In genomic region chr14:95157987-95158712, GRCh38 we compare ENCODE assay signal across 8 cellular contexts. TPM values are rescaled to one million over a fixed set of nuclear protein-coding genes. Genes with fewer than 3 reads are reported as not detected.
DNase-seq lines count a peak whose midpoint lies in the region; ATAC-seq, FAIRE-seq and TF ChIP-seq lines count a peak whose summit lies in the region.

No MANE protein-coding gene starts in this region.

- peak overlapping the region; percentile 97 for H3K27ac Mint-ChIP-seq in activated CD4-positive, alpha-beta memory T cell treated with anti-CD3 and anti-CD28 coated beads for 36 hours

- no peak for TF ChIP-seq EP300 in A549 (IDR thresholded peaks at IDR 0.05)

- peak overlapping the region; percentile 93 for H3K4me2 ChIP-seq in A549

- intact Hi-C loops in activated CD4-positive, alpha-beta memory T cell treated with anti-CD3 and anti-CD28 coated beads for 36 hours (cut with micrococcal nuclease) = loop anchor here (1.0 to 5.0 kb wide), 4 partner anchors 15 to 376 kb away; partner anchors contain the start of genes CLMN and SYNE3

- H3K4me3 ChIP-seq in A549 = peak overlapping the region; percentile 68
- H3K4me3 ChIP-seq in skin epidermis = peak overlapping the region; percentile 46 to 90 (median 73)

- H3K36me3 Mint-ChIP-seq in activated CD4-positive, alpha-beta memory T cell treated with anti-CD3 and anti-CD28 coated beads for 36 hours = peaks cover 6% of the 10 kb centered on the region

- H3K4me1 ChIP-seq in A549 = peaks cover 13% of the 10 kb centered on the region; the same call in 2 of the 3 replicates

- CTCF ChIA-PET in A549 (lab: Yijun Ruan, JAX) = no interaction called here
- CTCF ChIA-PET in activated CD4-positive, alpha-beta memory T cell treated with anti-CD3 and anti-CD28 coated beads for 36 hours (lab: Charles Lee) = no interaction called here

- TF ChIP-seq RAD21 in A549 (conservative IDR thresholded peaks at IDR 0.05 in 1 of 2, IDR thresholded peaks at IDR 0.05 in 1 of 2) = no peak

- no peaks in the 10 kb centered on the region for H3K9me3 ChIP-seq in A549

- H3K9me3 Mint-ChIP-seq in activated CD4-positive, alpha-beta memory T cell treated with anti-CD3 and anti-CD28 coated beads for 36 hours = no peaks in the 10 kb centered on the region

- H3K27ac ChIP-seq in A549 (peak overlapping the region; percentile 89 to 96), skin epidermis (peak overlapping the region; percentile 88 to 99 (median 97))

- WGBS in A549 (ENCODE audit: missing lambda C conversion rate) = 10% methylated on average over 12 of the region's 12 CpGs

- peak overlapping the region; percentile 96 for H3K4me3 Mint-ChIP-seq in activated CD4-positive, alpha-beta memory T cell treated with anti-CD3 and anti-CD28 coated beads for 36 hours

- no peak for TF ChIP-seq CTCF in A549 (IDR thresholded peaks at IDR 0.05)

- peak; percentile 38 to 57 for DNase-seq in A549 (ENCODE audit: low read depth in 1 of 2, low spot score in 1 of 2)
- peak; percentile 32 for DNase-seq in GM12891 (ENCODE audit: insufficient read length, low spot score)
- no peak for DNase-seq in activated CD4-positive, alpha-beta memory T cell treated with anti-CD3 and anti-CD28 coated beads for 36 hours
- DNase-seq in germinal center (ENCODE audit: low spot score) = peak; percentile 78
- DNase-seq in mucosa of gallbladder (ENCODE audit: low spot score) = no peak
- no peak for DNase-seq in activated gamma-delta T cell (lab: John Stamatoyannopoulos, UW)

- TF ChIP-seq POLR2A in A549 (IDR thresholded peaks at IDR 0.05; ENCODE audit: low read length) (no peak), GM12891 (IDR thresholded peaks at IDR 0.05; ENCODE audit: low read depth, low read length) (no peak)

- FAIRE-seq in A549 (lab: Jason Lieb, UNC) (no peak), GM12891 (lab: Jason Lieb, UNC) (peak; percentile 9)

- POLR2A ChIA-PET in A549 (lab: Yijun Ruan, JAX) = interaction anchor here (0.7 to 0.8 kb wide), 2 partner anchors 29 to 177 kb away, joined by 4 read pairs; no protein-coding TSS in a partner anchor
- POLR2A ChIA-PET in activated CD4-positive, alpha-beta memory T cell treated with anti-CD3 and anti-CD28 coated beads for 36 hours (lab: Charles Lee) = interaction anchor here (0.7 kb wide), 1 partner anchor 397 kb away, joined by 3 read pairs; no protein-coding TSS in a partner anchor

- peaks cover 32% of the 10 kb centered on the region for H3K4me1 Mint-ChIP-seq in activated CD4-positive, alpha-beta memory T cell treated with anti-CD3 and anti-CD28 coated beads for 36 hours (ENCODE audit: low read depth)

- H3K27me3 Mint-ChIP-seq in activated CD4-positive, alpha-beta memory T cell treated with anti-CD3 and anti-CD28 coated beads for 36 hours = no peaks in the 10 kb centered on the region

- ATAC-seq in A549 = peak; percentile 41 to 68; a peak in 5 of 6 replicates
- peak; percentile 32 for ATAC-seq in HG03280 (IDR thresholded peaks at IDR 0.05; ENCODE audit: unreplicated experiment)

TF ChIP-seq in A549, 52 proteins besides CTCF, POLR2A, EP300 and RAD21:
- TF ChIP-seq CHD2 (IDR thresholded peaks at IDR 0.05; ENCODE audit: low read length, partially characterized antibody) (no peak), RFX5 (IDR thresholded peaks at IDR 0.05) (no peak), MAX (IDR thresholded peaks at IDR 0.05) (no peak), CBX2 (IDR thresholded peaks at IDR 0.05; ENCODE audit: borderline replicate concordance, low read depth) (no peak), USF2 (IDR thresholded peaks at IDR 0.05) (no peak), RCOR1 (IDR thresholded peaks at IDR 0.05; ENCODE audit: low read depth, low read length) (no peak), HOXB13 (CRISPR knock-in tag; IDR thresholded peaks at IDR 0.05; ENCODE audit: low read depth) (no peak), TFCP2L1 (CRISPR knock-in tag; IDR thresholded peaks at IDR 0.05) (no peak), HOXB5 (CRISPR knock-in tag; IDR thresholded peaks at IDR 0.05) (no peak), SMC3 (IDR thresholded peaks at IDR 0.05) (no peak)

TF ChIP-seq in GM12891, 5 proteins besides CTCF, POLR2A, EP300 and RAD21:
- TF ChIP-seq SPI1 (IDR thresholded peaks at IDR 0.05; ENCODE audit: low read depth, low read length) (peak; percentile 51; the same call in 1 of the 2 replicates), TAF1 (IDR thresholded peaks at IDR 0.05; ENCODE audit: low read depth, low read length) (no peak), PAX5 (IDR thresholded peaks at IDR 0.05; ENCODE audit: insufficient read depth, low read length, severe bottlenecking) (no peak), POU2F2 (IDR thresholded peaks at IDR 0.05; ENCODE audit: low read depth, low read length) (0 out of 2 replicates have a peak, but pooled peaks have one; percentile 26), POLR2AphosphoS5 (IDR thresholded peaks at IDR 0.05; ENCODE audit: low read depth, low read length) (peak; percentile 21; the same call in 1 of the 2 replicates)

RNA-seq across cellular contexts. Expression of gene DICER1, which starts 0.8 kb away (rescaled TPM):
- polyA plus RNA-seq in A549 (2011; rRNA removed) (46.3 and 51.2 TPM in 2 replicates), A549 (2017; fragmentation: RNase III; extraction: RNeasy Plus Mini Kit Qiagen cat#74134 plus additional on column Dnase treatment) (14.1 to 15.6 TPM (median 14.1 TPM) in 3 replicates)
- polyA plus RNA-seq in A549 (2012; cell fraction: cytosol; rRNA removed) = 6.1 and 8.0 TPM in 2 replicates
- polyA plus RNA-seq in A549 (2012; cell fraction: nucleus; rRNA removed) = 6.9 and 10.5 TPM in 2 replicates
- polyA minus RNA-seq in A549 (2011; rRNA and poly(A)+ RNA removed) = 82.8 and 93.1 TPM in 2 replicates
- 16.7 TPM for polyA plus RNA-seq in GM12891 (2012; ENCODE audit: low read depth, missing spikeins)
- total RNA-seq in activated CD4-positive, alpha-beta memory T cell treated with anti-CD3 and anti-CD28 coated beads for 36 hours = 10 to 100 TPM; 39.9 to 40.9 TPM
- total RNA-seq in mucosa of gallbladder = 49.3 TPM

Comparison
In these comparisons a context has a peak if more than half of its experiments do, and no peak if none do; other contexts are left out.
1. DNase-seq: peak in A549 (2 of 2), GM12891 (single experiment) and germinal center (single experiment); none in activated CD4-positive, alpha-beta memory T cell treated with anti-CD3 and anti-CD28 coated beads for 36 hours (single experiment), mucosa of gallbladder (single experiment) and activated gamma-delta T cell (single experiment).